Comparison of ENCODE assay signal across 7 cellular contexts in the genomic region with DNA sequence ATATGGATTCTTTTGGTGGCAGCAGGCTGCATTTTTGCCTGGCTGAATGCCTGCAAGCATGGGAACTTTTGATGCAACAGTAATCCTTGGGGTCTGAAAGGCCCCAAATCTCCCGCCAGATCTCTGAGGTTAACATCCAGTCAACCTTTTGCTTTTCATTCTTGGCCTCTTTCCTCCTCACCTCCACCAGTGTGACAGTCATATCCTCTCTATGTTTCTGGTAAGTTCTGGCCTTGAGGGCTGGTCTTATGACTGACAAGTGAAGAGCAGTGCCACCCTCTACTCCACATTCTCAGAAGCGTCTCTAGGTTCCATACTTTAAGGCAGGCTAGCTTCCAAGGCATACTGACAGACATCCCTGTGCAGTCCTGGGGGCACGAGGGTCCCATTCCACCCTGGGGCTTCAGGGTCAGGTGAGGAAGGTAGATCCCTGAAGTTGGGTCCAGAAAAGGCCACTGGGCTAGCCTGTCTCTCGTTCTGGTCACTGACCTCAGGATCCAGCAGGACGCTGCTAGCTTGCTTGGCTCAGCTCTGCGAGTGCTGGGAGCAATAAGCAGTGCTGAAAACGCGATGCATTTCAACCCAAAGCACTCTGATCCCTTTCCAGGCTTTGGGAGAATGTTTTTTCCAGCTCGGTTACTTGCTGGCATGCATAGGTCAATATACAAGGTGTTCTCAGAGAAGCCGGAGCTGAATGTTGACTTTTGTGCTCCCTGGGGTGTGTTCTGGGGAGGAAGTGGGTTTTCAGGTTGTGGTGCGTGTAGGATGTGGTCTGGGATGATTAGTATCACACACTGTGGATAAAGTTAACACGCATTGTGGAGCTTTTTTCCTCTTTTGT.
DNase-seq lines count a peak whose midpoint lies in the region; ATAC-seq and TF ChIP-seq lines count a peak whose summit lies in the region.

No MANE protein-coding gene starts in this region.

- intact Hi-C loops in lower lobe of right lung (cut with DNase I) (no loop called here), stomach (cut with DNase I; ENCODE audit: low total_unique reads) (no loop called here)

- TF ChIP-seq CTCF in lower lobe of right lung (IDR thresholded peaks at IDR 0.05), result no peak
- TF ChIP-seq CTCF in stomach (IDR thresholded peaks at IDR 0.05), result no peak

- ATAC-seq in GM21723 (IDR thresholded peaks at IDR 0.05; ENCODE audit: unreplicated experiment) (peak; percentile 49), lower lobe of right lung (peak; percentile 76 to 85), HG03175 (IDR thresholded peaks at IDR 0.05; ENCODE audit: unreplicated experiment) (no peak), GM21390 (IDR thresholded peaks at IDR 0.05; ENCODE audit: unreplicated experiment) (no peak)

- H3K27me3 ChIP-seq in lower lobe of right lung (ENCODE audit: low read depth) (no peaks in the 10 kb centered on the region), stomach (no peaks in the 10 kb centered on the region)

- no peaks in the 10 kb centered on the region for H3K9me3 ChIP-seq in lower lobe of right lung
- no peaks in the 10 kb centered on the region for H3K9me3 ChIP-seq in stomach

- no peaks in the 10 kb centered on the region for H3K36me3 ChIP-seq in lower lobe of right lung
- H3K36me3 ChIP-seq in stomach, result no peaks in the 10 kb centered on the region

- no peak overlapping the region for H3K4me3 ChIP-seq in lower lobe of right lung
- H3K4me3 ChIP-seq in stomach, result peak overlapping the region in 3 of 4 donors; percentile 2 to 7 (median 3)

- H3K27ac ChIP-seq in lower lobe of right lung, result peak overlapping the region; percentile 66
- H3K27ac ChIP-seq in stomach, result peak overlapping the region; percentile 82 to 90 (median 87)

- no peak for TF ChIP-seq POLR2A in stomach (IDR thresholded peaks at IDR 0.05)

- DNase-seq in OCI-M1 (lab: John Stamatoyannopoulos, UW) (peak; percentile 82), lower lobe of right lung (no peak), stomach (peak; percentile 72)
- peak; percentile 61 for DNase-seq in activated effector memory CD4-positive, alpha-beta T cell treated with Interleukin-2 at 50 U/mL for 16 hours

- peaks cover 68% of the 10 kb centered on the region for H3K4me1 ChIP-seq in lower lobe of right lung
- H3K4me1 ChIP-seq in stomach, result peaks cover 52 to 90% (median 67%) of the 10 kb centered on the region in 4 donors

- TF ChIP-seq EP300 in stomach (IDR thresholded peaks at IDR 0.05), result no peak

- 15 to 34% (median 31%) methylated on average over 12 of the region's 12 CpGs for WGBS in stomach, 5 donors

Comparison
In these comparisons a context has a peak if more than half of its experiments do, and no peak if none do; other contexts are left out.
1. ATAC-seq: peak in GM21723 (single experiment) and lower lobe of right lung (2 of 2); none in HG03175 (single experiment) and GM21390 (single experiment).